ENCODE assay signal across 23 cellular contexts in the genomic region with DNA sequence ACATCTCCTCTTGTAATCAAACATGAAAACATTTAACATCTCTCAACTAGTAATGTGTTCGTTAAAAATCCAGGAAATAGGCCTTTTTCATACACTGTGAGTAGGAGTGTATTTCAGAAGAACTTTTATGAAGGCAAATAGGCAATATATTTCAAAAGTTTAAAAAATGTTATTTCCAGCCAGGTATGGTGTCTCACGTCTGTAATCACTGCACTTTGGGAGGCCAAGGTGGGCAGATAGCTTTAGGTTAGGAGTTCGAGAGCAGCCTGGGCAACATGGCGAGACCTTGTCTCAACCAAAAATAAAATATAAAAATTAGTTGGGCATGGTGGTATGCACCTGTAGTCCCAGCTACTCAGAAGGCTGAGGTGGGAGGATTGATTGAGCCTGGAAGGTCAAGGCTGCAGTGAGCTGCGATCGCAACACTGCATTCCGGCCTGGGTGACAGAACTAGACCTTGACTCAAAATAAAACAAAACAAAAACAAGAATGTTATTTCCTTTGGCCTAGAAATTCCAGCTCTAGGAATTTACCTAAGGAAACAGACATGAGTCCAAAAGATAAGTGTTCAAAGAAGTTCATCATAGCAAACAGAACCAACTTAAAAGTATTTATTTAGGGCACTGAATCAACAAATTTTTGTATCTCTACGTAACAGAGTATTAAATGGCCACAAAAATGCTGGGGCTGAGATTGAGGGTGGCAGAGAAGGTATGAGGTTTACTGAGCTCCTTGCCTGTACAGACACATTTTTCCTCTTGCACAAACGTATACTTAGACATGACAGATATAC. TPM values are rescaled to one million over a fixed set of nuclear protein-coding genes. Genes with fewer than 3 reads are reported as not detected.
DNase-seq lines count a peak whose midpoint lies in the region; ATAC-seq, FAIRE-seq and TF ChIP-seq lines count a peak whose summit lies in the region.
"Had no signal": no experiment of that assay in that cellular context is flagged by ENCODE, and none has a peak within 500 bp of the region (broad histone marks: within the 10 kb centered on the region; RNA-seq: fewer than 3 reads in every experiment).

No MANE protein-coding gene starts in this region.

- POLR2A ChIA-PET in A549 (lab: Yijun Ruan, JAX), result no interaction called here

- no peak overlapping the region for H3K4me2 ChIP-seq in A549

- WGBS in A549 (ENCODE audit: missing lambda C conversion rate), result 76% methylated on average over 9 of the region's 9 CpGs
- WGBS in spleen, 5 donors, result 61 to 75% (median 71%) methylated on average over 9 of the region's 9 CpGs

- H3K4me1 ChIP-seq in A549 (peaks cover 8% of the 10 kb centered on the region; the same call in 1 of the 3 replicates), spleen (no peaks in the 10 kb centered on the region)
- H3K4me1 ChIP-seq: Caco-2 had no signal

- TF ChIP-seq POLR2A in A549 (IDR thresholded peaks at IDR 0.05; ENCODE audit: low read length) (no peak), spleen (IDR thresholded peaks at IDR 0.05) (no peak)

- H3K4me3 ChIP-seq in A549 (no peak overlapping the region), spleen (no peak overlapping the region)

- no peak for ATAC-seq in A549
- ATAC-seq: HCT116 had no signal

- TF ChIP-seq CTCF in A549 (IDR thresholded peaks at IDR 0.05) (no peak), spleen (IDR thresholded peaks at IDR 0.05 in 8 of 11, conservative IDR thresholded peaks at IDR 0.05 in 3 of 11) (no peak)

- H3K4me1 Mint-ChIP-seq in dendritic cell treated with granulocyte-macrophage colony-stimulating factor and Interleukin-4, amounts not matched to agents 40 ng/mL and 50 ng/mL, for 4 days (ENCODE audit: low read depth), result peaks cover 6% of the 10 kb centered on the region
- H3K4me1 Mint-ChIP-seq: CD8-positive, alpha-beta memory T cell; IgD-negative memory B cell had no signal

- CTCF ChIA-PET in A549 (lab: Yijun Ruan, JAX), result no interaction called here

- no peak overlapping the region for H3K27ac ChIP-seq in A549
- H3K27ac ChIP-seq in spleen, result peak overlapping the region in 7 of 8 donors; percentile 44 to 71 (median 54)

- DNase-seq in A549 (ENCODE audit: low read depth in 1 of 2, low spot score in 1 of 2), result no peak
- peak; percentile 39 for DNase-seq in amniotic epithelial cell (ENCODE audit: low read depth)
- no peak for DNase-seq in spleen
- DNase-seq in activated naive CD4-positive, alpha-beta T cell treated with Interleukin-2 at 50 U/mL for 16 hours, result no peak
- no peak for DNase-seq in amniotic stem cell (lab: John Stamatoyannopoulos, UW)
- DNase-seq in COR-L47 (lab: John Stamatoyannopoulos, UW), result no peak
- DNase-seq: ACHN; BE2C; C1 segment of cervical spinal cord; Caco-2; CD4-positive, CD25-positive, alpha-beta regulatory T cell; CD8-positive, alpha-beta memory T cell; GOT3; H7; HFFc6 had no signal

- peaks cover 27% of the 10 kb centered on the region; the same call in 2 of the 3 replicates for H3K9me3 ChIP-seq in A549
- peaks cover 0 to 15% (median 9%) of the 10 kb centered on the region in 8 donors for H3K9me3 ChIP-seq in spleen

- no peaks in the 10 kb centered on the region for H3K36me3 ChIP-seq in spleen
- H3K36me3 ChIP-seq: BE2C had no signal

- no peak overlapping the region for H3K4me3 Mint-ChIP-seq in dendritic cell treated with granulocyte-macrophage colony-stimulating factor and Interleukin-4, amounts not matched to agents 40 ng/mL and 50 ng/mL, for 4 days
- H3K4me3 Mint-ChIP-seq: CD4-positive, CD25-positive, alpha-beta regulatory T cell; CD8-positive, alpha-beta memory T cell; HFFc6; IgD-negative memory B cell had no signal

- H3K9me3 Mint-ChIP-seq in dendritic cell treated with granulocyte-macrophage colony-stimulating factor and Interleukin-4, amounts not matched to agents 40 ng/mL and 50 ng/mL, for 4 days, result peaks cover 22% of the 10 kb centered on the region

- no peak for TF ChIP-seq RAD21 in A549 (conservative IDR thresholded peaks at IDR 0.05 in 1 of 2, IDR thresholded peaks at IDR 0.05 in 1 of 2)

- intact Hi-C loops in dendritic cell treated with granulocyte-macrophage colony-stimulating factor and Interleukin-4, amounts not matched to agents 40 ng/mL and 50 ng/mL, for 4 days (cut with micrococcal nuclease), result no loop called here
- intact Hi-C loops in spleen (cut with DNase I; ENCODE audit: low total_unique reads), result no loop called here

- H3K27ac Mint-ChIP-seq in dendritic cell treated with granulocyte-macrophage colony-stimulating factor and Interleukin-4, amounts not matched to agents 40 ng/mL and 50 ng/mL, for 4 days, result peak overlapping the region; percentile 17
- H3K27ac Mint-ChIP-seq: HFFc6, IgD-negative memory B cell had no signal

- peaks cover 7% of the 10 kb centered on the region for H3K36me3 Mint-ChIP-seq in dendritic cell treated with granulocyte-macrophage colony-stimulating factor and Interleukin-4, amounts not matched to agents 40 ng/mL and 50 ng/mL, for 4 days (ENCODE audit: low read depth)

- no peak for FAIRE-seq in A549 (lab: Jason Lieb, UNC)
- FAIRE-seq: D721Med, G401.6, GM12892, GM18507, HTR-8/SVneo had no signal

- no peak for TF ChIP-seq EP300 in A549 (IDR thresholded peaks at IDR 0.05)

- no peaks in the 10 kb centered on the region for H3K27me3 Mint-ChIP-seq in dendritic cell treated with granulocyte-macrophage colony-stimulating factor and Interleukin-4, amounts not matched to agents 40 ng/mL and 50 ng/mL, for 4 days
- H3K27me3 Mint-ChIP-seq: IgD-negative memory B cell had no signal

- no peaks in the 10 kb centered on the region for H3K27me3 ChIP-seq in spleen (replicated peaks in 1 of 7)
- H3K27me3 ChIP-seq: BE2C had no signal

TF ChIP-seq in A549, 52 proteins besides CTCF, POLR2A, EP300 and RAD21:
- TF ChIP-seq KDM5A (IDR thresholded peaks at IDR 0.05) (no peak), HDAC2 (IDR thresholded peaks at IDR 0.05) (no peak), CEBPB (IDR thresholded peaks at IDR 0.05) (no peak), FOSB (CRISPR knock-in tag; IDR thresholded peaks at IDR 0.05) (no peak)
- TF ChIP-seq, protein P1, sequence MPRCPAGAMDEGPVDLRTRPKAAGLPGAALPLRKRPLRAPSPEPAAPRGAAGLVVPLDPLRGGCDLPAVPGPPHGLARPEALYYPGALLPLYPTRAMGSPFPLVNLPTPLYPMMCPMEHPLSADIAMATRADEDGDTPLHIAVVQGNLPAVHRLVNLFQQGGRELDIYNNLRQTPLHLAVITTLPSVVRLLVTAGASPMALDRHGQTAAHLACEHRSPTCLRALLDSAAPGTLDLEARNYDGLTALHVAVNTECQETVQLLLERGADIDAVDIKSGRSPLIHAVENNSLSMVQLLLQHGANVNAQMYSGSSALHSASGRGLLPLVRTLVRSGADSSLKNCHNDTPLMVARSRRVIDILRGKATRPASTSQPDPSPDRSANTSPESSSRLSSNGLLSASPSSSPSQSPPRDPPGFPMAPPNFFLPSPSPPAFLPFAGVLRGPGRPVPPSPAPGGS (IDR thresholded peaks at IDR 0.05), result 0 out of 3 replicates have a peak, but pooled peaks have one; percentile 20

RNA-seq across cellular contexts. Expression of a gene that starts 14.9 kb away (rescaled TPM):
- polyA plus RNA-seq in A549 (2011; rRNA removed) (7.4 and 8.5 TPM in 2 replicates), A549 (2017; fragmentation: RNase III; extraction: RNeasy Plus Mini Kit Qiagen cat#74134 plus additional on column Dnase treatment) (7.6 to 9.5 TPM (median 8.5 TPM) in 3 replicates), spleen (1 to 10 TPM in 2 of 3 donors, under 1 TPM in 1; 1.00 to 2.3 (median 1.7) TPM)
- 5.5 and 6.7 TPM in 2 replicates for polyA plus RNA-seq in A549 (2012; cell fraction: cytosol; rRNA removed)
- polyA plus RNA-seq in A549 (2012; cell fraction: nucleus; rRNA removed), result 3.3 and 4.3 TPM in 2 replicates
- polyA minus RNA-seq in A549 (2011; rRNA and poly(A)+ RNA removed), result 5.5 and 5.9 TPM in 2 replicates
- total RNA-seq in spleen, result 1 to 10 TPM; 2.0 to 5.1 (median 3.1) TPM

RNA-seq across cellular contexts. Expression of a gene that starts 15.2 kb away (rescaled TPM):
- polyA plus RNA-seq in A549 (2011; rRNA removed) (78.4 and 87.1 TPM in 2 replicates), A549 (2017; fragmentation: RNase III; extraction: RNeasy Plus Mini Kit Qiagen cat#74134 plus additional on column Dnase treatment) (52.9 to 54.0 TPM (median 53.7 TPM) in 3 replicates), spleen (10 to 100 TPM; 16.1 to 24.0 (median 19.8) TPM)
- polyA plus RNA-seq in A549 (2012; cell fraction: cytosol; rRNA removed), result 36.4 and 40.0 TPM in 2 replicates
- 23.5 and 26.3 TPM in 2 replicates for polyA plus RNA-seq in A549 (2012; cell fraction: nucleus; rRNA removed)
- polyA minus RNA-seq in A549 (2011; rRNA and poly(A)+ RNA removed), result 60.8 and 68.7 TPM in 2 replicates
- 10 to 100 TPM; 42.1 to 70.1 (median 63.5) TPM for total RNA-seq in spleen

Comparison
In these comparisons a context has a peak if more than half of its experiments do, and no peak if none do; other contexts are left out.
1. H3K27ac ChIP-seq: peak in spleen (7 of 8); none in A549 (0 of 2).